In the genomic region with DNA sequence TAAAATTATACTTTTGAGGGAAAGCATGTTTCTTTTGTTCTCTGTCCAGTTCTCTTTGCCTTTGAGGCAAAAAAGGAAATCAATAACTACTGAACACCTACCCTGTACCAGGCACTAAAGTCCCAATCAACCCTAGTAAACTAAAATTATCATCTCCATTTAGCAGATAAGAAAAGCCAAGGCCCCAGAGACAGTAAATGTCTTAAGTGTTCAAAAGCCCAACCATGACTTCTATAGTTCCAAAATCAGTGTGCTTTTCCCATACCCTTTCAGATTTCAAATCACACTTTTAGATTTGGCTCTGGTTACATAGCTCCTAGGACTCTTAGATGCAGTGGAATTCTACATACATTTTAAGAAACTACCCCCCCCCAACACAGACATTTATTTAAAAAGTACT, we compare ENCODE assay signal across 17 cellular contexts.
A peak's percentile ranks its signal among the peaks of the same experiment; 100 is the strongest.
DNase-seq lines count a peak whose midpoint lies in the region; ATAC-seq and TF ChIP-seq lines count a peak whose summit lies in the region.
"Had no signal": no experiment of that assay in that cellular context is flagged by ENCODE, and none has a peak within 500 bp of the region (broad histone marks: within the 10 kb centered on the region; RNA-seq: fewer than 3 reads in every experiment).

No MANE protein-coding gene starts in this region.

- H2AFZ ChIP-seq in mesenchymal stem cell (ENCODE audit: low read depth, low read length), result no peak overlapping the region
- no peak overlapping the region for H2AFZ ChIP-seq in PC-3 (ENCODE audit: low read length)

- H3K9me3 Mint-ChIP-seq in HFFc6, result no peaks in the 10 kb centered on the region
- H3K9me3 Mint-ChIP-seq: activated B cell treated with CpG ODN at 0.5 μM for 24 hours had no signal

- H3K4me3 Mint-ChIP-seq in HFFc6, result peak overlapping the region; percentile 55
- H3K4me3 Mint-ChIP-seq: activated B cell treated with CpG ODN at 0.5 μM for 24 hours, T-helper 17 cell had no signal

- CTCF ChIA-PET in PC-3 (lab: Charles Lee), result no interaction called here

- no peak overlapping the region for H4K8ac ChIP-seq in mesenchymal stem cell (ENCODE audit: low read length)

- no peak overlapping the region for H2BK15ac ChIP-seq in mesenchymal stem cell (ENCODE audit: low read depth, poor library complexity, severe bottlenecking)

- H3K4me3 ChIP-seq in mesenchymal stem cell (ENCODE audit: insufficient read depth in 1 of 2, low read depth in 1 of 2, low read length in 2 of 2), result no peak overlapping the region
- H3K4me3 ChIP-seq in subcutaneous abdominal adipose tissue (ENCODE audit: low read depth in 1 of 5, low read length in 5 of 5), result peak overlapping the region in 3 of 5 donors; percentile 31 to 52 (median 35)
- no peak overlapping the region for H3K4me3 ChIP-seq in PC-3 (ENCODE audit: low read length)
- H3K4me3 ChIP-seq: BLaER1 had no signal

- peaks cover 45% of the 10 kb centered on the region for H3K79me2 ChIP-seq in PC-3 (ENCODE audit: low read length)

- H3K27me3 Mint-ChIP-seq in HFFc6 (ENCODE audit: insufficient read depth), result peaks cover under 1% of the 10 kb centered on the region; the same call in 1 of the 2 replicates

- H4K91ac ChIP-seq in mesenchymal stem cell (ENCODE audit: low read length), result no peak overlapping the region

- no TSS peak for BruUV-seq in PC-3 (replicated peaks; lab: Mats Ljungman, UMichigan)

- H3F3A ChIP-seq in PC-3 (ENCODE audit: low read length, unreplicated experiment), result peaks cover 15% of the 10 kb centered on the region

- H3K4ac ChIP-seq in mesenchymal stem cell (ENCODE audit: low read depth in 1 of 2, low read length in 2 of 2), result no peak overlapping the region

- POLR2A ChIA-PET in PC-3 (lab: Charles Lee; ENCODE audit: unreplicated experiment), result no interaction called here

- H3K36me3 Mint-ChIP-seq in HFFc6 (ENCODE audit: low read depth), result peaks cover 25% of the 10 kb centered on the region

- peaks cover 13% of the 10 kb centered on the region for H3K79me1 ChIP-seq in mesenchymal stem cell (replicated peaks; ENCODE audit: low read length, poor library complexity, severe bottlenecking)

- peak overlapping the region; percentile 70 for H3K27ac Mint-ChIP-seq in HFFc6
- H3K27ac Mint-ChIP-seq: activated B cell treated with CpG ODN at 0.5 μM for 24 hours, T-helper 17 cell had no signal

- no peak overlapping the region for H3K23ac ChIP-seq in mesenchymal stem cell (ENCODE audit: low read length in 2 of 2)

- H3K27ac ChIP-seq in mesenchymal stem cell (ENCODE audit: low read length, poor library complexity, severe bottlenecking), result peak overlapping the region; percentile 60
- H3K27ac ChIP-seq in subcutaneous abdominal adipose tissue (ENCODE audit: low read depth, low read length), result peak overlapping the region; percentile 63
- no peak overlapping the region for H3K27ac ChIP-seq in PC-3 (ENCODE audit: low read length)
- H3K27ac ChIP-seq: BLaER1 had no signal

- H3K4me1 ChIP-seq in mesenchymal stem cell (ENCODE audit: control insufficient read depth, insufficient read depth, low read depth, low read length) (peaks cover 6% of the 10 kb centered on the region), subcutaneous abdominal adipose tissue (ENCODE audit: control insufficient read depth in 5 of 5, insufficient read depth in 5 of 5, low read length in 5 of 5) (peaks cover 0 to 60% (median 46%) of the 10 kb centered on the region in 5 donors), PC-3 (ENCODE audit: insufficient read depth, low read length) (peaks cover 56% of the 10 kb centered on the region)

- no peaks in the 10 kb centered on the region for H3K9me2 ChIP-seq in PC-3 (replicated peaks; ENCODE audit: low read length)

- H3K9ac ChIP-seq in mesenchymal stem cell (ENCODE audit: low read length) (peak overlapping the region; percentile 93), subcutaneous abdominal adipose tissue (ENCODE audit: low read length in 5 of 5) (peak overlapping the region in 4 of 5 donors; percentile 30 to 46 (median 34)), PC-3 (ENCODE audit: low read length) (no peak overlapping the region)
- H3K9ac ChIP-seq: BLaER1 had no signal

- no peak for ATAC-seq in PC-3
- no peak for ATAC-seq in GM18861 (IDR thresholded peaks at IDR 0.05; ENCODE audit: unreplicated experiment)
- ATAC-seq: T-helper 17 cell had no signal

- no peaks in the 10 kb centered on the region for H4K20me1 ChIP-seq in PC-3 (ENCODE audit: low read length)
- H4K20me1 ChIP-seq: BLaER1 had no signal

- peaks cover 0 to 38% of the 10 kb centered on the region in 2 experiments for H3K36me3 ChIP-seq in mesenchymal stem cell (ENCODE audit: control insufficient read depth in 1 of 2, insufficient read depth in 2 of 2, low read depth in 1 of 2, low read length in 2 of 2)
- H3K36me3 ChIP-seq in subcutaneous abdominal adipose tissue (ENCODE audit: control insufficient read depth in 5 of 5, insufficient read depth in 5 of 5, low read length in 5 of 5), result peaks cover 0 to under 1% (median 0%) of the 10 kb centered on the region in 5 donors
- peaks cover 10% of the 10 kb centered on the region; the same call in 1 of the 2 replicates for H3K36me3 ChIP-seq in PC-3 (ENCODE audit: low read depth, low read length)
- H3K36me3 ChIP-seq: BLaER1 had no signal

- H3K18ac ChIP-seq in mesenchymal stem cell (ENCODE audit: low read depth in 1 of 2, low read length in 2 of 2), result no peak overlapping the region

- H3K14ac ChIP-seq in mesenchymal stem cell (ENCODE audit: low read length in 2 of 2), result no peak overlapping the region

- intact Hi-C loops in PC-3 (cut with micrococcal nuclease), result no loop called here

- H3K4me2 ChIP-seq in mesenchymal stem cell (ENCODE audit: low read length, poor library complexity, severe bottlenecking) (no peak overlapping the region), PC-3 (ENCODE audit: low read length) (no peak overlapping the region)
- H3K4me2 ChIP-seq: BLaER1 had no signal

- no peak overlapping the region for H2BK120ac ChIP-seq in mesenchymal stem cell (ENCODE audit: low read depth, low read length)

- H2BK5ac ChIP-seq in mesenchymal stem cell (ENCODE audit: low read depth, low read length, poor library complexity, severe bottlenecking), result no peak overlapping the region

- H2AK5ac ChIP-seq in mesenchymal stem cell (ENCODE audit: low read length, severe bottlenecking), result no peak overlapping the region

- TF ChIP-seq CTCF in HFFc6 (IDR thresholded peaks at IDR 0.05) (no peak), PC-3 (conservative IDR thresholded peaks at IDR 0.05; ENCODE audit: low read depth, low read length) (no peak)

- no peak overlapping the region for H2BK12ac ChIP-seq in mesenchymal stem cell (ENCODE audit: low read length in 2 of 2)

- peaks cover 94% of the 10 kb centered on the region for H3K4me1 Mint-ChIP-seq in HFFc6 (ENCODE audit: low read depth)

- H3K27me3 ChIP-seq in mesenchymal stem cell (ENCODE audit: control insufficient read depth in 1 of 2, insufficient read depth in 1 of 2, low read length in 2 of 2) (no peaks in the 10 kb centered on the region), subcutaneous abdominal adipose tissue (ENCODE audit: control insufficient read depth in 5 of 5, insufficient read depth in 4 of 5, low read length in 5 of 5) (no peaks in the 10 kb centered on the region), PC-3 (ENCODE audit: low read length) (no peaks in the 10 kb centered on the region)
- H3K27me3 ChIP-seq: BLaER1 had no signal

- H3K9me3 ChIP-seq in mesenchymal stem cell (ENCODE audit: control insufficient read depth, low read length) (no peaks in the 10 kb centered on the region), subcutaneous abdominal adipose tissue (ENCODE audit: control insufficient read depth in 5 of 5, low read length in 5 of 5) (no peaks in the 10 kb centered on the region), PC-3 (ENCODE audit: low read length) (no peaks in the 10 kb centered on the region)
- H3K9me3 ChIP-seq: BLaER1 had no signal

- DNase-seq in HFFc6 (no peak), dermis blood vessel endothelial cell (peak; percentile 42), mesenchymal stem cell (no peak), NCI-H1417 (lab: John Stamatoyannopoulos, UW) (no peak), PC-3 (no peak), iPS-NIHi7 (ENCODE audit: extremely low spot score) (no peak)
- DNase-seq: activated B cell treated with CpG ODN at 0.5 μM for 24 hours; activated CD8-positive, alpha-beta memory T cell treated with anti-CD3 and anti-CD28 coated beads for 24 hours; midbrain; NCI-H1105 treated with DMSO at 0.1 percent for 48 hours; nucleus accumbens; RPMI8226; stimulated activated CD4-positive, alpha-beta T cell treated with anti-CD3 and anti-CD28 coated beads, Interleukin-15, amount 100 ng/mL, for 24 hours; T-helper 17 cell had no signal

Comparison
In these comparisons a context has a peak if more than half of its experiments do, and no peak if none do; other contexts are left out.
1. H3K4me3 ChIP-seq: peak in subcutaneous abdominal adipose tissue (3 of 5); none in mesenchymal stem cell (0 of 2) and PC-3 (single experiment).